Comparison of ENCODE assay signal across 8 cellular contexts in the genomic region with DNA sequence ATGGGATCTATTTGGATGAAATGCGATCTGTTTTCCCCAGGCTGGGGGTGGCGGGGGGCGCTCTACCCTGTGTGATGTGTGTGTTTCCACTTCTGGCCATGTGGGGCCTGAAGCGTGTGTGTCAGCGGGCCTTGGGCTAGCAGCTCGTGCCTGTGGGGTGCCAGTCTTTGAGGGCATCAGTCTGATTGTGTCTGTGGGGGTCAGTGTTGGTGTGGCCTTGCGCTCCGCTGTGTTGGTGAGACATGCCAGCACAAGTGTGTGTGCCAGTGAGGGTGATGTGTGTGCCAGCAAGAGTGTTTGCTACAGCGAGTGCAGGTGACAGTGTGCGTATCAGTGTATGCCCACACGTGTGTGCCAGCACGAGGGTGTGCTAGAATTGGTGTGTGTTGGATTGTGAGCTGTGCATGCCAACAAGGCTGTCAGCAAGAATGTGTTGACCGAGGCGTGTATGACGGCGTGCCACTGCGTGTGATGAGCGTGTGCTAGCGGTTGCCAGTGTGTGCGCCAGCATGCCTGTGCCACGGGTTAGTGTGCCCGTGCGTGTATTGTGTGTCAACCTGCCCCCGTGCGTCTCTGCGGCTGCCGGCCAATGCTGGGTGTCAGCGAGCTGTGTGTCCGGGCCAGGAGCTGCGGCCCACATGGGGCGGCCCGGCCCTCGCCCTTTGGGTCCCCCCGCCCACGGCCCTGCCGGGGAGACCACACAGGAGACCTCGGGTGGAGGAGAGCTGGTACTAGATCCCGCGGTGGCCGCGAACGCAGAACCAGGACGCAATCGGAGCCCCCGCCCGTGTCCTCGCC. TPM values are rescaled to one million over a fixed set of nuclear protein-coding genes. Genes with fewer than 3 reads are reported as not detected.
A peak's percentile ranks its signal among the peaks of the same experiment; 100 is the strongest.
DNase-seq lines count a peak whose midpoint lies in the region; ATAC-seq and TF ChIP-seq lines count a peak whose summit lies in the region.

No MANE protein-coding gene starts in this region.

- no CpG with 5 or more reads among the region's 47 CpGs for WGBS in neuronal stem cell (ENCODE audit: extremely low coverage in 2 of 2, insufficient read length in 2 of 2, insufficient replicate concordance in 1 of 2), 2 donors

- no peaks in the 10 kb centered on the region for H3K79me1 ChIP-seq in neuronal stem cell (ENCODE audit: low read depth, low read length)

- H4K8ac ChIP-seq in neuronal stem cell (ENCODE audit: low read depth, low read length): no peak overlapping the region

- peaks cover 0 to 16% (median 0%) of the 10 kb centered on the region in 3 experiments for H3K27me3 ChIP-seq in neuronal stem cell (ENCODE audit: control insufficient read depth in 3 of 3, insufficient read depth in 3 of 3, low read depth in 1 of 3, low read length in 3 of 3)

- no peaks in the 10 kb centered on the region for H3K27me3 Mint-ChIP-seq in activated T-cell treated with anti-CD3 and anti-CD28 coated beads, Interleukin-2, amount 50 U/mL, for 72 hours (ENCODE audit: low read depth)

- H3K9me3 ChIP-seq in neuronal stem cell (replicated peaks in 1 of 2; ENCODE audit: control insufficient read depth in 2 of 2, insufficient read depth in 1 of 2, low read depth in 1 of 2, low read length in 2 of 2): no peaks in the 10 kb centered on the region

- DNase-seq in NCI-H69 (lab: John Stamatoyannopoulos, UW): peak; percentile 63
- peak; percentile 47 to 51 for DNase-seq in activated T-cell treated with anti-CD3 and anti-CD28 coated beads, Interleukin-2, amount 50 U/mL, for 72 hours
- DNase-seq in fibroblast of mammary gland (ENCODE audit: low read depth): peak; percentile 48
- DNase-seq in neuronal stem cell (ENCODE audit: low spot score): no peak
- no peak for DNase-seq in EL
- DNase-seq in D341Med (ENCODE audit: low spot score): no peak

- peak overlapping the region; percentile 81 to 82 for H3K4me3 Mint-ChIP-seq in activated T-cell treated with anti-CD3 and anti-CD28 coated beads, Interleukin-2, amount 50 U/mL, for 72 hours

- peaks cover 0 to 6% of the 10 kb centered on the region in 2 donors for H3K36me3 Mint-ChIP-seq in activated T-cell treated with anti-CD3 and anti-CD28 coated beads, Interleukin-2, amount 50 U/mL, for 72 hours (ENCODE audit: insufficient read depth in 2 of 2)

- peak overlapping the region; percentile 85 for H3K9ac ChIP-seq in neuronal stem cell (ENCODE audit: low read depth, low read length, poor library complexity)

- peak overlapping the region; percentile 100 for H3K4me2 ChIP-seq in neuronal stem cell (ENCODE audit: insufficient read depth, low read length, poor library complexity, severe bottlenecking)

- H3K14ac ChIP-seq in neuronal stem cell (ENCODE audit: low read length): peak overlapping the region; percentile 58

- no peak for TF ChIP-seq CTCF in fibroblast of mammary gland (conservative IDR thresholded peaks at IDR 0.05; ENCODE audit: control insufficient read depth, insufficient read depth, low read depth, low read length)

- ATAC-seq in activated T-cell treated with anti-CD3 and anti-CD28 coated beads, Interleukin-2, amount 50 U/mL, for 72 hours (replicated peaks in 1 of 2): peak; percentile 30 to 43
- no peak for ATAC-seq in HG03439 (IDR thresholded peaks at IDR 0.05; ENCODE audit: unreplicated experiment)

- H2AK5ac ChIP-seq in neuronal stem cell (ENCODE audit: low read depth, low read length): peak overlapping the region; percentile 82

- peak overlapping the region; percentile 100 for H3K18ac ChIP-seq in neuronal stem cell (ENCODE audit: low read length)

- peak overlapping the region; percentile 96 for H2AFZ ChIP-seq in neuronal stem cell (ENCODE audit: low read length)

- H3K4me3 ChIP-seq in GM08714 (ENCODE audit: low read length) (peak overlapping the region; percentile 48; the same call in 1 of the 2 replicates), fibroblast of mammary gland (ENCODE audit: control insufficient read depth, low read depth, low read length) (peak overlapping the region; percentile 59), neuronal stem cell (ENCODE audit: low read length in 2 of 2) (peak overlapping the region; percentile 54 to 83)

- H2BK12ac ChIP-seq in neuronal stem cell (ENCODE audit: low read length): peak overlapping the region; percentile 64

- H2BK15ac ChIP-seq in neuronal stem cell (ENCODE audit: low read length): peak overlapping the region; percentile 8

- H3K23ac ChIP-seq in neuronal stem cell (ENCODE audit: low read depth, low read length, poor library complexity): peak overlapping the region; percentile 76

- H4K91ac ChIP-seq in neuronal stem cell (ENCODE audit: low read depth, low read length, poor library complexity): peak overlapping the region; percentile 73

- H3K9me3 Mint-ChIP-seq in activated T-cell treated with anti-CD3 and anti-CD28 coated beads, Interleukin-2, amount 50 U/mL, for 72 hours: no peaks in the 10 kb centered on the region

- H3K27ac ChIP-seq in neuronal stem cell (replicated peaks; ENCODE audit: low read length): no peak overlapping the region

- peak overlapping the region; percentile 1 for H2BK5ac ChIP-seq in neuronal stem cell (ENCODE audit: low read length)

- H2BK120ac ChIP-seq in neuronal stem cell (ENCODE audit: low read depth, low read length): no peak overlapping the region

- H3K4ac ChIP-seq in neuronal stem cell (ENCODE audit: low read length): peak overlapping the region; percentile 27

- H3K4me1 ChIP-seq in neuronal stem cell (ENCODE audit: control insufficient read depth in 2 of 2, insufficient read depth in 1 of 2, low read depth in 1 of 2, low read length in 2 of 2): peaks cover 29 to 40% of the 10 kb centered on the region in 2 donors

- no peaks in the 10 kb centered on the region for H3K36me3 ChIP-seq in neuronal stem cell (replicated peaks in 1 of 2; ENCODE audit: control insufficient read depth in 2 of 2, insufficient read depth in 2 of 2, low read length in 2 of 2)

- H3K4me1 Mint-ChIP-seq in activated T-cell treated with anti-CD3 and anti-CD28 coated beads, Interleukin-2, amount 50 U/mL, for 72 hours (ENCODE audit: low read depth): peaks cover 46% of the 10 kb centered on the region

- H3K27ac Mint-ChIP-seq in activated T-cell treated with anti-CD3 and anti-CD28 coated beads, Interleukin-2, amount 50 U/mL, for 72 hours: peak overlapping the region; percentile 82

RNA-seq across cellular contexts. Expression of a gene that starts 0.5 kb away (rescaled TPM):
- total RNA-seq in activated T-cell treated with anti-CD3 and anti-CD28 coated beads, Interleukin-2, amount 50 U/mL, for 72 hours: 10 to 100 TPM; 16.7 to 18.3 TPM
- polyA plus RNA-seq in neuronal stem cell (2013, experiment 1 of 2): 6.6 TPM
- polyA plus RNA-seq in neuronal stem cell (2013, experiment 2 of 2): 6.3 TPM

RNA-seq across cellular contexts. Expression of a gene that starts 48.4 kb away (rescaled TPM):
- total RNA-seq in activated T-cell treated with anti-CD3 and anti-CD28 coated beads, Interleukin-2, amount 50 U/mL, for 72 hours: 1,000 to 10,000 TPM; 5,116 to 5,192 TPM
- 5,741 TPM for polyA plus RNA-seq in neuronal stem cell (2013, experiment 1 of 2)
- 5,744 TPM for polyA plus RNA-seq in neuronal stem cell (2013, experiment 2 of 2)

Comparison
In these comparisons a context has a peak if more than half of its experiments do, and no peak if none do; other contexts are left out.
1. DNase-seq: peak in NCI-H69 (single experiment), activated T-cell treated with anti-CD3 and anti-CD28 coated beads, Interleukin-2, amount 50 U/mL, for 72 hours (2 of 2) and fibroblast of mammary gland (single experiment); none in neuronal stem cell (single experiment), EL (single experiment) and D341Med (single experiment).
2. Peak in every context shown above with its lines, with median percentiles within 50 percentile points of each other: H3K4me3 ChIP-seq.